ENCODE assay signal across 29 cellular contexts in genomic region chrX:120087289-120088017, GRCh38. TPM values are rescaled to one million over a fixed set of nuclear protein-coding genes. Genes with fewer than 3 reads are reported as not detected.
A peak's percentile ranks its signal among the peaks of the same experiment; 100 is the strongest.
DNase-seq lines count a peak whose midpoint lies in the region; ATAC-seq and TF ChIP-seq lines count a peak whose summit lies in the region.
"Had no signal": no experiment of that assay in that cellular context is flagged by ENCODE, and none has a peak within 500 bp of the region (broad histone marks: within the 10 kb centered on the region; RNA-seq: fewer than 3 reads in every experiment).

No MANE protein-coding gene starts in this region.

- H3K36me3 ChIP-seq in ACC112 (ENCODE audit: insufficient read depth, low read length) (no peaks in the 10 kb centered on the region), lung (ENCODE audit: control insufficient read depth in 2 of 2, insufficient read depth in 2 of 2, low read length in 2 of 2) (no peaks in the 10 kb centered on the region)
- H3K36me3 ChIP-seq: heart left ventricle, upper lobe of left lung had no signal

- peak overlapping the region; percentile 60 for H2AFZ ChIP-seq in ACC112 (ENCODE audit: low read length, unreplicated experiment)

- H3K27me3 Mint-ChIP-seq in activated T-helper 17 cell treated with anti-CD3 and anti-CD28 coated beads, Interleukin-2, amount 50 U/mL, for 72 hours = no peaks in the 10 kb centered on the region

- H3K4me3 ChIP-seq in ACC112 (ENCODE audit: low read depth, low read length) = peak overlapping the region; percentile 69
- H3K4me3 ChIP-seq in lung = no peak overlapping the region
- H3K4me3 ChIP-seq: upper lobe of left lung had no signal

- H3K4me1 ChIP-seq in ACC112 (ENCODE audit: control insufficient read depth, insufficient read depth, low read length, unreplicated experiment) (no peaks in the 10 kb centered on the region), lung (ENCODE audit: control insufficient read depth in 2 of 2, insufficient read depth in 2 of 2, low read length in 2 of 2) (no peaks in the 10 kb centered on the region)
- H3K4me1 ChIP-seq: heart left ventricle, upper lobe of left lung had no signal

- H3K79me2 ChIP-seq in ACC112 (ENCODE audit: control insufficient read depth, insufficient read depth, low read length, unreplicated experiment) = no peaks in the 10 kb centered on the region

- no peaks in the 10 kb centered on the region for H3K4me1 Mint-ChIP-seq in activated T-helper 17 cell treated with anti-CD3 and anti-CD28 coated beads, Interleukin-2, amount 50 U/mL, for 72 hours

- WGBS in lung, 2 donors = 60 to 71% methylated on average over 8 to 10 of the region's 10 CpGs

- H3K27me3 ChIP-seq in ACC112 (ENCODE audit: insufficient read depth, low read length) = no peaks in the 10 kb centered on the region
- peaks cover 2% of the 10 kb centered on the region for H3K27me3 ChIP-seq in lung (ENCODE audit: control insufficient read depth, insufficient read depth)
- H3K27me3 ChIP-seq: upper lobe of left lung had no signal

- no peaks in the 10 kb centered on the region for H3K36me3 Mint-ChIP-seq in activated T-helper 17 cell treated with anti-CD3 and anti-CD28 coated beads, Interleukin-2, amount 50 U/mL, for 72 hours (ENCODE audit: low read depth)
- H3K36me3 Mint-ChIP-seq: WTC11 had no signal

- no peaks in the 10 kb centered on the region for H3K9me3 ChIP-seq in lung (ENCODE audit: control insufficient read depth in 2 of 2, insufficient read depth in 1 of 2, low read length in 1 of 2)
- H3K9me3 ChIP-seq: heart left ventricle, upper lobe of left lung had no signal

- no peak for ATAC-seq in activated T-helper 17 cell treated with anti-CD3 and anti-CD28 coated beads, Interleukin-2, amount 50 U/mL, for 72 hours (replicated peaks)
- ATAC-seq in lung (ENCODE audit: insufficient read depth, low FRiP score) (no peak), HG02870 (IDR thresholded peaks at IDR 0.05; ENCODE audit: unreplicated experiment) (no peak), GM18909 (IDR thresholded peaks at IDR 0.05; ENCODE audit: poor library complexity, unreplicated experiment) (no peak)
- ATAC-seq: heart left ventricle, left lobe of liver, sciatic nerve, WTC11 had no signal

- DNase-seq in H4 (ENCODE audit: low spot score) (peak; percentile 3), lung (ENCODE audit: low spot score) (peak; percentile 15), SW 1271 (lab: John Stamatoyannopoulos, UW) (no peak), iPS-NIHi7 (ENCODE audit: extremely low spot score) (no peak)
- DNase-seq: activated CD4-positive, alpha-beta T cell treated with anti-CD3 and anti-CD28 coated beads, Interleukin-2, amount 50 U/mL, for 4 hours; activated naive CD4-positive, alpha-beta T cell; amygdala; dermis blood vessel endothelial cell; GDM1; heart left ventricle; NCI-H1092 treated with DMSO at 0.1 percent for 48 hours; NCI-H2081; NCI-H345; nephron progenitor cell; upper lobe of left lung had no signal

- no peak for TF ChIP-seq CTCF in lung (IDR thresholded peaks at IDR 0.05; ENCODE audit: control extremely low read depth, extremely low read depth)

- H3K27ac Mint-ChIP-seq in activated T-helper 17 cell treated with anti-CD3 and anti-CD28 coated beads, Interleukin-2, amount 50 U/mL, for 72 hours = peak overlapping the region; percentile 71
- H3K27ac Mint-ChIP-seq: nephron progenitor cell; T-helper 2 cell treated with Interferon-gamma antibody and Interleukin-4, amounts not matched to agents 5 μg/mL and 100 μg/mL, for 36 hours; WTC11 had no signal

- no peak overlapping the region for H3K4me3 Mint-ChIP-seq in activated T-helper 17 cell treated with anti-CD3 and anti-CD28 coated beads, Interleukin-2, amount 50 U/mL, for 72 hours
- H3K4me3 Mint-ChIP-seq: nephron progenitor cell; T-helper 2 cell treated with Interferon-gamma antibody and Interleukin-4, amounts not matched to agents 5 μg/mL and 100 μg/mL, for 36 hours; WTC11 had no signal

- H3K9me3 Mint-ChIP-seq in activated T-helper 17 cell treated with anti-CD3 and anti-CD28 coated beads, Interleukin-2, amount 50 U/mL, for 72 hours = no peaks in the 10 kb centered on the region
- H3K9me3 Mint-ChIP-seq: T-helper 2 cell treated with Interferon-gamma antibody and Interleukin-4, amounts not matched to agents 5 μg/mL and 100 μg/mL, for 36 hours; WTC11 had no signal

- H3K27ac ChIP-seq in ACC112 (ENCODE audit: low read depth, low read length) (no peak overlapping the region), lung (ENCODE audit: low read depth in 1 of 2, low read length in 1 of 2) (peak overlapping the region in 1 of 2 donors; percentile 10)
- H3K27ac ChIP-seq: C4-2B, heart left ventricle, upper lobe of left lung had no signal

RNA-seq across cellular contexts. Expression of gene RHOXF2B, which starts 10.0 kb away (rescaled TPM):
- not detected in 2 replicates for total RNA-seq in H4 (2014; rRNA removed; shearing (Covaris generic))
- not detected for total RNA-seq in activated T-helper 17 cell treated with anti-CD3 and anti-CD28 coated beads, Interleukin-2, amount 50 U/mL, for 72 hours
- under 1 TPM in 1 of 2 donors, not detected in 1; 0.12 TPM for total RNA-seq in lung
- not detected for polyA plus RNA-seq in lung
- total RNA-seq: dermis blood vessel endothelial cell, heart left ventricle, LHCN-M2, sciatic nerve, SK-MEL-5, subcutaneous adipose tissue, upper lobe of left lung, WTC11 had no signal
- polyA plus RNA-seq: AG04450, heart left ventricle had no signal

RNA-seq across cellular contexts. Expression of gene RHOXF1, which starts 28.3 kb away (rescaled TPM):
- total RNA-seq in H4 (2014; rRNA removed; shearing (Covaris generic)) = not detected in 2 replicates
- under 1 TPM in 1 of 2 donors, not detected in 1; 0.37 TPM for total RNA-seq in activated T-helper 17 cell treated with anti-CD3 and anti-CD28 coated beads, Interleukin-2, amount 50 U/mL, for 72 hours
- total RNA-seq in lung = not detected
- under 1 TPM in 1 of 2 donors, not detected in 1; 0.37 TPM for polyA plus RNA-seq in lung
- total RNA-seq: dermis blood vessel endothelial cell, heart left ventricle, left lobe of liver, LHCN-M2, RPMI7951, SK-MEL-5, WTC11 had no signal
- polyA plus RNA-seq: AG04450 had no signal

Comparison
In these comparisons a context has a peak if more than half of its experiments do, and no peak if none do; other contexts are left out.
1. DNase-seq: peak in H4 (single experiment) and lung (single experiment); none in SW 1271 (0 of 2) and iPS-NIHi7 (single experiment).